11 cellular contexts compared by ENCODE assay signal in the genomic region with DNA sequence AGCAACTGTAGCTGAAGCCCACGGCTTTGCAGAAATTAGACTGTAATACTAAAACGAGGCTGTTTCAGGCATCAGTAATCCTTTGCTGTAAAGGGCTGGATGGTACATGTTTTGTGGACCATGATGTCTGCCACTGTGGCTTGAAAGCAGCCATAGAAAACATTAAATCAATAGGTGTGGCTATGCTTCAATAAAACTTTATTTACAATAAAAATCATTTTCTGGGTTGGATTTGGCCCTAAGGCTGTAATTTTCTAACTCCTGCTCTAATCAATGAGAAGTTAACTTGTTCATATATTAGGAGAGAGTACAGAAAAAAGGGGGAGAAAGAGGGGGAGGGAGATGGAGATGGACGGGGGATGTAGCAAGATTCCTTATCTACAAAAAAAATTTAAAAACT.
"Had no signal": no experiment of that assay in that cellular context is flagged by ENCODE, and none has a peak within 500 bp of the region (broad histone marks: within the 10 kb centered on the region; RNA-seq: fewer than 3 reads in every experiment).

No MANE protein-coding gene starts in this region.

- H3K9me3 ChIP-seq: HAP-1 had no signal

- H3K4me3 ChIP-seq: GM23248, GM23338, HAP-1 had no signal

- ATAC-seq: GM23338, HCT116 had no signal

- H3K27ac ChIP-seq: GM23248 had no signal

- H3K4me1 ChIP-seq: HAP-1 had no signal

- H3K4me3 Mint-ChIP-seq: GM23338, H9, HFFc6 had no signal

- DNase-seq: GM23248, GOT3, H7, H9, HCEC 1CT, HFFc6 had no signal

- H3K27ac Mint-ChIP-seq: GM23338, H9, HFFc6 had no signal

- H3K36me3 ChIP-seq: HAP-1 had no signal

- H3K4me2 ChIP-seq: GM23338 had no signal

- H3K9ac ChIP-seq: GM23248 had no signal

- H3K4me1 Mint-ChIP-seq: GM23338, H9 had no signal

- H3K9me3 Mint-ChIP-seq: HFFc6 had no signal

- H2AFZ ChIP-seq: GM23248, GM23338 had no signal

- FAIRE-seq: H1, H54 had no signal
